ENCODE assay signal across 17 cellular contexts in the genomic region with DNA sequence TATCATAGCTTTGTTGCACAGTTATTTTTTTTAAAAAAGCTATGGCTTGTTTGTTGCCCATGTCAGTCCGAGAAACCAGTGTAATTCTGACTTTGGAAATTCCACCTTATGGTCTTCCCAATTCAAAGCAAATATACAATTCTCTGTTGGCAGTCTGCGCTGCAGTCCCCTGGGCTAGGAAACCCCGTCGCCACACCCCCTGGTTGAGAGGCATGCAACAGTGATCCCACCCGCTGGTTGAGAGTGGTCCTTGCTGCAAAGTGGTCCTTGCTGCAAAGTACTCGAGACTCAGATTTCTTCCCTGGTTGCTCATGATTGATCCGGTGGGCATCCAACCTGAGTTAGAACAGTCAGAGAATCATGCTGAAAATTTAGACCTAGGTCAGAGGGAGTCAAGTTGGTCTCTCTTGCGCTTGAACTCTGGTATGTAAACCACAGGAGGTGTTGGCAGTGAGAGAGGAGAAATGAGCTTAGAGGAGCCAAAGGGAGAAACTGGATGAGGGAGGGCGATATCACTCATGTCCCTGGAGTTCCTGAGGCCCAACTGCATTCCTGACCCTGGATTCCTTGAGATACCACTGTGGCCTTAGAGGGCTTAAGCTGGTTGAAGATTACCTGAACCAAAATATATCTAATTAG. TPM values are rescaled to one million over a fixed set of nuclear protein-coding genes. Genes with fewer than 3 reads are reported as not detected.
DNase-seq lines count a peak whose midpoint lies in the region; ATAC-seq and TF ChIP-seq lines count a peak whose summit lies in the region.
"Had no signal": no experiment of that assay in that cellular context is flagged by ENCODE, and none has a peak within 500 bp of the region (broad histone marks: within the 10 kb centered on the region; RNA-seq: fewer than 3 reads in every experiment).

No MANE protein-coding gene starts in this region.

- DNase-seq in Right ventricle myocardium superior (no peak), right atrium auricular region (ENCODE audit: low spot score) (no peak), fibroblast of the aortic adventitia (ENCODE audit: low read depth) (peak; percentile 44), upper lobe of right lung (no peak), NK-92 (lab: John Stamatoyannopoulos, UW; ENCODE audit: unreplicated experiment) (no peak), SHP77 (lab: John Stamatoyannopoulos, UW) (no peak)
- DNase-seq: amniotic stem cell; DMS79 treated with DMSO at 0.1 percent for 48 hours; mammary epithelial cell; naive thymus-derived CD8-positive, alpha-beta T cell; NCI-H187; tibial artery had no signal

- no peak overlapping the region for H3K4me3 ChIP-seq in right atrium auricular region
- no peak overlapping the region for H3K4me3 ChIP-seq in fibroblast of the aortic adventitia (ENCODE audit: low read depth, low read length)
- H3K4me3 ChIP-seq in upper lobe of right lung: no peak overlapping the region
- H3K4me3 ChIP-seq: tibial artery had no signal

- intact Hi-C loops in Right ventricle myocardium superior (cut with DNase I): no loop called here
- intact Hi-C loops in upper lobe of right lung (cut with DNase I): no loop called here

- H3K9me3 ChIP-seq in right atrium auricular region (no peaks in the 10 kb centered on the region), upper lobe of right lung (no peaks in the 10 kb centered on the region)
- H3K9me3 ChIP-seq: tibial artery had no signal

- H3K36me3 ChIP-seq in right atrium auricular region (no peaks in the 10 kb centered on the region), upper lobe of right lung (no peaks in the 10 kb centered on the region)
- H3K36me3 ChIP-seq: tibial artery had no signal

- H3K27ac ChIP-seq in right atrium auricular region (no peak overlapping the region), VCaP (peak overlapping the region; percentile 11; the same call in 1 of the 2 replicates), upper lobe of right lung (no peak overlapping the region)
- H3K27ac ChIP-seq: tibial artery had no signal

- H3K4me1 ChIP-seq in right atrium auricular region (peaks cover 0 to 8% of the 10 kb centered on the region in 2 donors), upper lobe of right lung (no peaks in the 10 kb centered on the region)

- no peak for TF ChIP-seq CTCF in right atrium auricular region (IDR thresholded peaks at IDR 0.05)
- TF ChIP-seq CTCF in VCaP (conservative IDR thresholded peaks at IDR 0.05): no peak
- no peak for TF ChIP-seq CTCF in fibroblast of the aortic adventitia (IDR thresholded peaks at IDR 0.05; ENCODE audit: insufficient read depth, low read length)
- no peak for TF ChIP-seq CTCF in upper lobe of right lung (IDR thresholded peaks at IDR 0.05)

- ATAC-seq in Right ventricle myocardium superior (ENCODE audit: poor library complexity): peak; percentile 55
- ATAC-seq in upper lobe of right lung: peak; percentile 63
- no peak for ATAC-seq in HG03439 (IDR thresholded peaks at IDR 0.05; ENCODE audit: unreplicated experiment)
- ATAC-seq: activated CD4-positive, CD25-positive, alpha-beta regulatory T cell treated with anti-CD3 and anti-CD28 coated beads, Interleukin-2, amount 50 U/mL, for 24 hours; activated T-helper 17 cell treated with anti-CD3 and anti-CD28 coated beads, Interleukin-2, amount 50 U/mL, for 72 hours; naive thymus-derived CD8-positive, alpha-beta T cell; stimulated activated memory B cell treated with anti-CD40 and anti-IgM and Interleukin-4, amounts not matched to agents 10 μg/mL and 1 μg/mL and 100 μg/mL, for 72 hours had no signal

- H3K27me3 ChIP-seq in right atrium auricular region (no peaks in the 10 kb centered on the region), upper lobe of right lung (no peaks in the 10 kb centered on the region)
- H3K27me3 ChIP-seq: tibial artery had no signal

RNA-seq across cellular contexts. Expression of gene STK17A, which starts 45.0 kb away (rescaled TPM):
- total RNA-seq in Right ventricle myocardium superior (23.8 TPM), right atrium auricular region (10 to 100 TPM; 15.6 to 25.9 TPM), fibroblast of the aortic adventitia (ENCODE audit: low replicate concordance) (26.7 and 96.8 TPM in 2 replicates), upper lobe of right lung (35.4 TPM)
